In genomic region chr7:112419543-112420130, GRCh38 we compare ENCODE assay signal across 23 cellular contexts. TPM values are rescaled to one million over a fixed set of nuclear protein-coding genes. Genes with fewer than 3 reads are reported as not detected.
DNase-seq lines count a peak whose midpoint lies in the region; ATAC-seq, FAIRE-seq and TF ChIP-seq lines count a peak whose summit lies in the region.
"Had no signal": no experiment of that assay in that cellular context is flagged by ENCODE, and none has a peak within 500 bp of the region (broad histone marks: within the 10 kb centered on the region; RNA-seq: fewer than 3 reads in every experiment).

No MANE protein-coding gene starts in this region.

- dilution Hi-C loops in keratinocyte (cut with MboI; ENCODE audit: extremely low pct_ligation_motif_present, low sequenced_read_pairs), result no loop called here

- DNase-seq in DMS 273 (lab: John Stamatoyannopoulos, UW; ENCODE audit: unreplicated experiment), result peak; percentile 34
- DNase-seq in DMS 273 treated with DMSO at 0.1 percent for 48 hours (lab: John Stamatoyannopoulos, UW), result no peak
- DNase-seq in keratinocyte (ENCODE audit: low read depth, low spot score), result no peak
- no peak for DNase-seq in stimulated activated naive CD4-positive, alpha-beta T cell treated with Interleukin-2 at 50 U/mL for 16 hours (lab: John Stamatoyannopoulos, UW)
- DNase-seq in NCI-H2171 treated with DMSO at 0.1 percent for 48 hours (lab: John Stamatoyannopoulos, UW), result no peak
- no peak for DNase-seq in activated CD8-positive, alpha-beta T cell treated with anti-CD3 and anti-CD28 coated beads, Interleukin-2, amount 10 ng/mL, durations not matched to agents 7 days and 5 days
- DNase-seq: CD4-positive, CD25-positive, alpha-beta regulatory T cell; DMS79; GDM1; HCEC 1CT; Karpas-422; NCI-H1105; NCI-H1436 treated with DMSO at 0.1 percent for 48 hours; NCI-H187 treated with DMSO at 0.1 percent for 48 hours; NCI-H524; NCI-H82; NK-92 treated with Interleukin-12 subunit alpha and Interleukin-12 subunit beta, amount 100 ng/mL, for 24 hours; Right ventricle myocardium superior had no signal

- no peaks in the 10 kb centered on the region for H3K9me3 Mint-ChIP-seq in activated CD8-positive, alpha-beta T cell treated with anti-CD3 and anti-CD28 coated beads, Interleukin-2, amount 10 ng/mL, durations not matched to agents 7 days and 5 days (ENCODE audit: insufficient read depth)

- POLR2A ChIA-PET in activated CD8-positive, alpha-beta T cell treated with anti-CD3 and anti-CD28 coated beads, Interleukin-2, amount 10 ng/mL, durations not matched to agents 7 days and 5 days (lab: Charles Lee), result interaction anchor here (1.0 kb wide), 1 partner anchor 31 kb away, joined by 3 read pairs; the partner anchor contains the start of gene IFRD1

- no peak overlapping the region for H3K4me3 ChIP-seq in keratinocyte (ENCODE audit: control insufficient read depth in 2 of 3, extremely low read depth in 1 of 3, insufficient read depth in 2 of 3, low read depth in 1 of 3, low read length in 3 of 3)
- H3K4me3 ChIP-seq: BLaER1, GM12878, SJSA1 had no signal

- no peaks in the 10 kb centered on the region for H3K27me3 Mint-ChIP-seq in activated CD8-positive, alpha-beta T cell treated with anti-CD3 and anti-CD28 coated beads, Interleukin-2, amount 10 ng/mL, durations not matched to agents 7 days and 5 days (ENCODE audit: low read depth)
- H3K27me3 Mint-ChIP-seq: CD4-positive, CD25-positive, alpha-beta regulatory T cell had no signal

- H3K4me3 Mint-ChIP-seq in activated CD8-positive, alpha-beta T cell treated with anti-CD3 and anti-CD28 coated beads, Interleukin-2, amount 10 ng/mL, durations not matched to agents 7 days and 5 days, result no peak overlapping the region
- H3K4me3 Mint-ChIP-seq: CD4-positive, CD25-positive, alpha-beta regulatory T cell had no signal

- H3K4me2 ChIP-seq in keratinocyte (ENCODE audit: control insufficient read depth, extremely low read depth, insufficient read depth, low read depth, low read length), result peak overlapping the region; percentile 78
- H3K4me2 ChIP-seq: BLaER1 had no signal

- TF ChIP-seq CTCF in keratinocyte (optimal IDR thresholded peaks at IDR 0.05 in 1 of 3, IDR thresholded peaks at IDR 0.05 in 1 of 3, conservative IDR thresholded peaks at IDR 0.05 in 1 of 3; ENCODE audit: extremely low read depth in 1 of 3, insufficient read depth in 2 of 3, low read length in 3 of 3), result no peak

- H3K9ac ChIP-seq in keratinocyte (ENCODE audit: control insufficient read depth, extremely low read depth, insufficient read depth, low read length), result peak overlapping the region; percentile 14
- H3K9ac ChIP-seq: BLaER1 had no signal

- H3K9me1 ChIP-seq in keratinocyte (ENCODE audit: control insufficient read depth, extremely low read depth, insufficient read depth, low read length), result no peaks in the 10 kb centered on the region

- no peaks in the 10 kb centered on the region for H3K27me3 ChIP-seq in keratinocyte (ENCODE audit: control insufficient read depth, extremely low read depth, insufficient read depth, low read length)
- H3K27me3 ChIP-seq: BLaER1, SJSA1 had no signal

- H3K79me2 ChIP-seq in keratinocyte (ENCODE audit: control insufficient read depth, insufficient read depth, low read length), result no peaks in the 10 kb centered on the region

- H3K27ac ChIP-seq in keratinocyte (ENCODE audit: control insufficient read depth, insufficient read depth, low read length), result peak overlapping the region; percentile 37
- H3K27ac ChIP-seq: BLaER1 had no signal

- FAIRE-seq in TTC549 (lab: Jason Lieb, UNC), result peak; percentile 7
- no peak for FAIRE-seq in keratinocyte (lab: Jason Lieb, UNC)
- FAIRE-seq: GM12878, H1 had no signal

- peaks cover 23% of the 10 kb centered on the region for H3K4me1 Mint-ChIP-seq in activated CD8-positive, alpha-beta T cell treated with anti-CD3 and anti-CD28 coated beads, Interleukin-2, amount 10 ng/mL, durations not matched to agents 7 days and 5 days (ENCODE audit: low read depth)

- peaks cover 36% of the 10 kb centered on the region for H3K4me1 ChIP-seq in keratinocyte (ENCODE audit: control insufficient read depth, extremely low read depth, insufficient read depth, low read length)

- CTCF ChIA-PET in activated CD8-positive, alpha-beta T cell treated with anti-CD3 and anti-CD28 coated beads, Interleukin-2, amount 10 ng/mL, durations not matched to agents 7 days and 5 days (lab: Charles Lee), result interaction anchor here (3.9 kb wide), 1 partner anchor 32 kb away, joined by 14 read pairs; the partner anchor contains the start of gene IFRD1

- no peaks in the 10 kb centered on the region for H3K36me3 Mint-ChIP-seq in activated CD8-positive, alpha-beta T cell treated with anti-CD3 and anti-CD28 coated beads, Interleukin-2, amount 10 ng/mL, durations not matched to agents 7 days and 5 days (ENCODE audit: low read depth)
- H3K36me3 Mint-ChIP-seq: CD4-positive, CD25-positive, alpha-beta regulatory T cell had no signal

- H3K27ac Mint-ChIP-seq in activated CD8-positive, alpha-beta T cell treated with anti-CD3 and anti-CD28 coated beads, Interleukin-2, amount 10 ng/mL, durations not matched to agents 7 days and 5 days, result no peak overlapping the region

- no peak for ATAC-seq in activated CD8-positive, alpha-beta T cell treated with anti-CD3 and anti-CD28 coated beads, Interleukin-2, amount 10 ng/mL, durations not matched to agents 7 days and 5 days
- ATAC-seq: GM12878 had no signal

- H3K36me3 ChIP-seq in keratinocyte (ENCODE audit: control insufficient read depth in 2 of 2, extremely low read depth in 1 of 2, insufficient read depth in 2 of 2, low read length in 2 of 2), result no peaks in the 10 kb centered on the region
- H3K36me3 ChIP-seq: BLaER1, SJSA1 had no signal

- H2AFZ ChIP-seq in keratinocyte (ENCODE audit: control insufficient read depth, low read length), result peak overlapping the region; percentile 58

- H3K9me3 ChIP-seq in keratinocyte (ENCODE audit: control insufficient read depth, low read depth, low read length), result no peaks in the 10 kb centered on the region
- H3K9me3 ChIP-seq: SJSA1 had no signal

- no peaks in the 10 kb centered on the region for H4K20me1 ChIP-seq in keratinocyte (ENCODE audit: control insufficient read depth, extremely low read depth, insufficient read depth, low read length)
- H4K20me1 ChIP-seq: BLaER1 had no signal

RNA-seq across cellular contexts. Expression of gene IFRD1, which starts 30.6 kb away (rescaled TPM):
- polyA plus RNA-seq in keratinocyte, result 21.0 to 38.3 TPM (median 28.6 TPM) in 3 replicates
- 166 TPM for polyA plus RNA-seq in keratinocyte (2011; ENCODE audit: low read depth)
- polyA plus RNA-seq in keratinocyte (2011; cell fraction: cytosol; rRNA removed), result 12.9 and 26.5 TPM in 2 replicates
- 47.4 and 68.1 TPM in 2 replicates for polyA plus RNA-seq in keratinocyte (2011; cell fraction: nucleus; rRNA removed)
- polyA plus RNA-seq in keratinocyte (2012; ENCODE audit: low replicate concordance), result 16.4 and 93.2 TPM in 2 replicates
- polyA minus RNA-seq in keratinocyte, result 3.8 to 28.9 TPM (median 14.3 TPM) in 3 replicates
- polyA minus RNA-seq in keratinocyte (2011; cell fraction: cytosol; rRNA and poly(A)+ RNA removed), result 8.1 TPM
- polyA minus RNA-seq in keratinocyte (2011; cell fraction: nucleus; rRNA and poly(A)+ RNA removed), result 36.2 and 46.7 TPM in 2 replicates
- 10 to 100 TPM; 40.1 to 42.5 TPM for total RNA-seq in activated CD8-positive, alpha-beta T cell treated with anti-CD3 and anti-CD28 coated beads, Interleukin-2, amount 10 ng/mL, durations not matched to agents 7 days and 5 days
